22 cellular contexts compared by ENCODE assay signal in genomic region chr1:8261398-8261762, GRCh38. TPM values are rescaled to one million over a fixed set of nuclear protein-coding genes. Genes with fewer than 3 reads are reported as not detected.
DNase-seq lines count a peak whose midpoint lies in the region; ATAC-seq and TF ChIP-seq lines count a peak whose summit lies in the region.
"Had no signal": no experiment of that assay in that cellular context is flagged by ENCODE, and none has a peak within 500 bp of the region (broad histone marks: within the 10 kb centered on the region; RNA-seq: fewer than 3 reads in every experiment).

No MANE protein-coding gene starts in this region.

- H3K4me3 ChIP-seq in liver (ENCODE audit: low read depth in 1 of 3, low read length in 3 of 3): no peak overlapping the region
- H3K4me3 ChIP-seq: BLaER1 treated with 17β-estradiol and CSF1 and Interleukin-3, amounts not matched to agents 10 nM and 100 nM; GM23248 had no signal

- H3K36me3 Mint-ChIP-seq in naive thymus-derived CD8-positive, alpha-beta T cell: no peaks in the 10 kb centered on the region
- H3K36me3 Mint-ChIP-seq: CD4-positive, CD25-positive, alpha-beta regulatory T cell; IgD-negative memory B cell had no signal

- no peaks in the 10 kb centered on the region for H3K36me3 ChIP-seq in liver (ENCODE audit: control insufficient read depth in 4 of 4, insufficient read depth in 3 of 4, low read depth in 1 of 4, low read length in 3 of 4)
- H3K36me3 ChIP-seq: BLaER1 treated with 17β-estradiol and CSF1 and Interleukin-3, amounts not matched to agents 10 nM and 100 nM had no signal

- no peak overlapping the region for H3K9ac ChIP-seq in liver (ENCODE audit: low read depth in 1 of 2, low read length in 2 of 2)
- H3K9ac ChIP-seq: BLaER1 treated with 17β-estradiol and CSF1 and Interleukin-3, amounts not matched to agents 10 nM and 100 nM; GM23248 had no signal

- 70% methylated on average over 1 of the region's 1 CpG for WGBS in liver

- H3K4me1 ChIP-seq in liver (ENCODE audit: control insufficient read depth in 4 of 4, insufficient read depth in 4 of 4, low read length in 3 of 4): peaks cover 8 to 52% (median 26%) of the 10 kb centered on the region in 4 donors
- H3K4me1 ChIP-seq: BLaER1 treated with 17β-estradiol and CSF1 and Interleukin-3, amounts not matched to agents 10 nM and 100 nM had no signal

- peaks cover 0 to 10% (median 3%) of the 10 kb centered on the region in 5 donors for H3K27me3 Mint-ChIP-seq in naive thymus-derived CD8-positive, alpha-beta T cell

- no peak overlapping the region for H3K4me3 Mint-ChIP-seq in naive thymus-derived CD8-positive, alpha-beta T cell
- H3K4me3 Mint-ChIP-seq: B cell; CD4-positive, CD25-positive, alpha-beta regulatory T cell; CD8-positive, alpha-beta memory T cell; IgD-negative memory B cell had no signal

- no peak for DNase-seq in activated effector memory CD4-positive, alpha-beta T cell treated with Interleukin-2 at 50 U/mL for 16 hours
- no peak for DNase-seq in NCI-H1930 (lab: John Stamatoyannopoulos, UW)
- DNase-seq in dedifferentiated amniotic fluid mesenchymal stem cell (ENCODE audit: extremely low spot score): no peak
- DNase-seq in naive thymus-derived CD8-positive, alpha-beta T cell: no peak
- DNase-seq: 8988T; CD4-positive, CD25-positive, alpha-beta regulatory T cell; CD8-positive, alpha-beta memory T cell; COR-L47; DMS 273 treated with DMSO at 0.1 percent for 48 hours; DMS53; DND-41; EL; GM23248; HCEC 1CT had no signal

- H3K9me3 ChIP-seq in liver (ENCODE audit: control insufficient read depth in 4 of 4, low read length in 3 of 4): no peaks in the 10 kb centered on the region
- H3K9me3 ChIP-seq: BLaER1 treated with 17β-estradiol and CSF1 and Interleukin-3, amounts not matched to agents 10 nM and 100 nM had no signal

- H3K4me1 Mint-ChIP-seq in naive thymus-derived CD8-positive, alpha-beta T cell: peaks cover 0 to 4% (median 0%) of the 10 kb centered on the region in 4 donors
- H3K4me1 Mint-ChIP-seq: B cell; CD4-positive, CD25-positive, alpha-beta regulatory T cell; CD8-positive, alpha-beta memory T cell had no signal

- no peak for ATAC-seq in naive thymus-derived CD8-positive, alpha-beta T cell

- TF ChIP-seq CTCF in C4-2B (conservative IDR thresholded peaks at IDR 0.05) (no peak), VCaP (conservative IDR thresholded peaks at IDR 0.05) (no peak), liver (IDR thresholded peaks at IDR 0.05; ENCODE audit: low read depth, low read length, missing input control) (no peak)

- H3K27me3 ChIP-seq in liver (ENCODE audit: control insufficient read depth in 4 of 4, insufficient read depth in 4 of 4, low read length in 3 of 4): no peaks in the 10 kb centered on the region
- H3K27me3 ChIP-seq: BLaER1 treated with 17β-estradiol and CSF1 and Interleukin-3, amounts not matched to agents 10 nM and 100 nM had no signal

- POLR2A ChIA-PET in naive thymus-derived CD8-positive, alpha-beta T cell (lab: Charles Lee): no interaction called here

- H3K9me3 Mint-ChIP-seq in naive thymus-derived CD8-positive, alpha-beta T cell: no peaks in the 10 kb centered on the region
- H3K9me3 Mint-ChIP-seq: CD4-positive, CD25-positive, alpha-beta regulatory T cell; CD8-positive, alpha-beta memory T cell had no signal

- no peak for TF ChIP-seq RAD21 in liver (IDR thresholded peaks at IDR 0.05)

- peak overlapping the region; percentile 14; the same call in 1 of the 2 replicates for H3K27ac ChIP-seq in C4-2B
- H3K27ac ChIP-seq in VCaP: peak overlapping the region; percentile 98
- peak overlapping the region; percentile 83 to 91 for H3K27ac ChIP-seq in liver (ENCODE audit: low read depth in 1 of 2, low read length in 2 of 2)
- H3K27ac ChIP-seq: BLaER1 treated with 17β-estradiol and CSF1 and Interleukin-3, amounts not matched to agents 10 nM and 100 nM; GM23248; HL-60 had no signal

- peak overlapping the region in 1 of 10 donors; percentile 32 for H3K27ac Mint-ChIP-seq in naive thymus-derived CD8-positive, alpha-beta T cell
- H3K27ac Mint-ChIP-seq: B cell; CD8-positive, alpha-beta memory T cell; IgD-negative memory B cell had no signal

TF ChIP-seq in liver, 16 proteins besides CTCF, POLR2A, EP300 and RAD21:
- TF ChIP-seq ATF3 (IDR thresholded peaks at IDR 0.05) (no peak), EGR1 (IDR thresholded peaks at IDR 0.05; ENCODE audit: low read depth in 2 of 2) (no peak)

RNA-seq across cellular contexts. Expression of gene SLC45A1, which starts 56.5 kb away (rescaled TPM):
- under 1 TPM in 1 of 2 donors, not detected in 1; 0.08 TPM for total RNA-seq in liver
- under 1 TPM; 0.14 to 0.29 TPM for polyA plus RNA-seq in liver
- total RNA-seq in naive thymus-derived CD8-positive, alpha-beta T cell: 1 to 10 TPM; 1.2 TPM
- under 1 TPM in 2 of 3 donors, not detected in 1; 0.48 to 0.81 TPM for polyA plus RNA-seq in naive thymus-derived CD8-positive, alpha-beta T cell
- total RNA-seq: HT1080 had no signal

Comparison
In these comparisons a context has a peak if more than half of its experiments do, and no peak if none do; other contexts are left out.
1. H3K27ac ChIP-seq: peak in every context shown above with its lines; median percentile 98 in VCaP; 87 in liver; 14 in C4-2B.